ENCODE assay signal across 1 cellular context in genomic region chr1:71196685-71197084, GRCh38.
TF ChIP-seq lines count a peak whose summit lies in the region.

No MANE protein-coding gene starts in this region.

TF ChIP-seq in H1, 55 proteins besides CTCF, POLR2A, EP300 and RAD21 (continued from another document):
- TF ChIP-seq, protein P1, sequence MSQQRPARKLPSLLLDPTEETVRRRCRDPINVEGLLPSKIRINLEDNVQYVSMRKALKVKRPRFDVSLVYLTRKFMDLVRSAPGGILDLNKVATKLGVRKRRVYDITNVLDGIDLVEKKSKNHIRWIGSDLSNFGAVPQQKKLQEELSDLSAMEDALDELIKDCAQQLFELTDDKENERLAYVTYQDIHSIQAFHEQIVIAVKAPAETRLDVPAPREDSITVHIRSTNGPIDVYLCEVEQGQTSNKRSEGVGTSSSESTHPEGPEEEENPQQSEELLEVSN (IDR thresholded peaks at IDR 0.05), result no peak
- TF ChIP-seq RNF2 (IDR thresholded peaks at IDR 0.05; ENCODE audit: borderline replicate concordance, low read depth, low read length, missing control alignments, poor library complexity, severe bottlenecking), result no peak
- TF ChIP-seq PHF8 (conservative IDR thresholded peaks at IDR 0.05; ENCODE audit: low read depth, low read length), result no peak
- TF ChIP-seq NRF1 (IDR thresholded peaks at IDR 0.05; ENCODE audit: low read depth, low read length), result no peak
- no peak for TF ChIP-seq SP1 (IDR thresholded peaks at IDR 0.05; ENCODE audit: low read depth, low read length)
- TF ChIP-seq POLR2AphosphoS5 (IDR thresholded peaks at IDR 0.05; ENCODE audit: low read depth, low read length), result no peak
- TF ChIP-seq MAX (IDR thresholded peaks at IDR 0.05), result no peak
- no peak for TF ChIP-seq CHD2 (IDR thresholded peaks at IDR 0.05; ENCODE audit: low read length)
